2 cellular contexts compared by ENCODE assay signal in the genomic region with DNA sequence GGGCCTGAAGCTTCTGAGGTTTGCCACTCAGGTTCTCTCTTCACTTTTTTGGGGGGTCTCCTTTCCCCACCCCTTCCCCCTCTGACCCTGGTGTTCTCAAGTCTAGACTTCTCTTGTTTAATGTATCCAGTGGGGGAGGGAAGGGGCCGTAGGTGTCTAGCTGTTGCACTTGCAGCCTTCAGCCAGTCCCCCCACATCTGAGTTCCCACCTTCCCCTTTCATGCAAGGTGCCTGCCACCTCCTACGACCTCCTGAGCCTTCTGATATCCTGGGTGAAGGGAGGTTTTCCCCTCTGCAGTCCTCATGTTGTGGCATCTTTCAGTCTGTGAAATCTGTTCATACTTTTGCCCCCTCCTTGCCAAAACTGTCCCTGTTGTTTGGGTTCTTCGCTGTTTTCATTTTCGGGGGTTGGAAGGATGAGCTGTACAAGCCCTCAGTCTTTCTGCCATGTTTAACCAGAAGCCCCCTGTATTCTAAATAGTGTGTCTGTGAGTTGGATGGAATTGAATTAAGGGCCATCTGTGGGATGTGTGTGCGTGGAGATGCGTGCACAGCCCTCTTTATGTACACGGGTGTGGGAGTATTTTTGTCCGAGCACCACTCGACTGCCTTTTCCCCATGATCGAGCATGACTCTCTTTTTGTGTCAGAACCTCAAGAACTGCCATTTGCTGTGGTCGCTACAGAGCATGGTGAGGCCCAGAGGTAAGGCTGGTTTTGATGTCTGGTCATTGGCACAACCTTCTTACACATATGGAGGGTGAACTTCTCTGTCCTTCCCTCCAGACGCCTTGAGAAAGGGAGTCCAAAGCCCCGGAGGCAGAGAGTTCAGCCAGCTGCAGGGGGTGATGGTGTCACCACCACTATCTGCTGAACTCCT.
TF ChIP-seq lines count a peak whose summit lies in the region.

No MANE protein-coding gene starts in this region.

TF ChIP-seq in GM23338, 12 proteins besides CTCF, POLR2A, EP300 and RAD21 (continued from another document):
- TF ChIP-seq, protein P1, sequence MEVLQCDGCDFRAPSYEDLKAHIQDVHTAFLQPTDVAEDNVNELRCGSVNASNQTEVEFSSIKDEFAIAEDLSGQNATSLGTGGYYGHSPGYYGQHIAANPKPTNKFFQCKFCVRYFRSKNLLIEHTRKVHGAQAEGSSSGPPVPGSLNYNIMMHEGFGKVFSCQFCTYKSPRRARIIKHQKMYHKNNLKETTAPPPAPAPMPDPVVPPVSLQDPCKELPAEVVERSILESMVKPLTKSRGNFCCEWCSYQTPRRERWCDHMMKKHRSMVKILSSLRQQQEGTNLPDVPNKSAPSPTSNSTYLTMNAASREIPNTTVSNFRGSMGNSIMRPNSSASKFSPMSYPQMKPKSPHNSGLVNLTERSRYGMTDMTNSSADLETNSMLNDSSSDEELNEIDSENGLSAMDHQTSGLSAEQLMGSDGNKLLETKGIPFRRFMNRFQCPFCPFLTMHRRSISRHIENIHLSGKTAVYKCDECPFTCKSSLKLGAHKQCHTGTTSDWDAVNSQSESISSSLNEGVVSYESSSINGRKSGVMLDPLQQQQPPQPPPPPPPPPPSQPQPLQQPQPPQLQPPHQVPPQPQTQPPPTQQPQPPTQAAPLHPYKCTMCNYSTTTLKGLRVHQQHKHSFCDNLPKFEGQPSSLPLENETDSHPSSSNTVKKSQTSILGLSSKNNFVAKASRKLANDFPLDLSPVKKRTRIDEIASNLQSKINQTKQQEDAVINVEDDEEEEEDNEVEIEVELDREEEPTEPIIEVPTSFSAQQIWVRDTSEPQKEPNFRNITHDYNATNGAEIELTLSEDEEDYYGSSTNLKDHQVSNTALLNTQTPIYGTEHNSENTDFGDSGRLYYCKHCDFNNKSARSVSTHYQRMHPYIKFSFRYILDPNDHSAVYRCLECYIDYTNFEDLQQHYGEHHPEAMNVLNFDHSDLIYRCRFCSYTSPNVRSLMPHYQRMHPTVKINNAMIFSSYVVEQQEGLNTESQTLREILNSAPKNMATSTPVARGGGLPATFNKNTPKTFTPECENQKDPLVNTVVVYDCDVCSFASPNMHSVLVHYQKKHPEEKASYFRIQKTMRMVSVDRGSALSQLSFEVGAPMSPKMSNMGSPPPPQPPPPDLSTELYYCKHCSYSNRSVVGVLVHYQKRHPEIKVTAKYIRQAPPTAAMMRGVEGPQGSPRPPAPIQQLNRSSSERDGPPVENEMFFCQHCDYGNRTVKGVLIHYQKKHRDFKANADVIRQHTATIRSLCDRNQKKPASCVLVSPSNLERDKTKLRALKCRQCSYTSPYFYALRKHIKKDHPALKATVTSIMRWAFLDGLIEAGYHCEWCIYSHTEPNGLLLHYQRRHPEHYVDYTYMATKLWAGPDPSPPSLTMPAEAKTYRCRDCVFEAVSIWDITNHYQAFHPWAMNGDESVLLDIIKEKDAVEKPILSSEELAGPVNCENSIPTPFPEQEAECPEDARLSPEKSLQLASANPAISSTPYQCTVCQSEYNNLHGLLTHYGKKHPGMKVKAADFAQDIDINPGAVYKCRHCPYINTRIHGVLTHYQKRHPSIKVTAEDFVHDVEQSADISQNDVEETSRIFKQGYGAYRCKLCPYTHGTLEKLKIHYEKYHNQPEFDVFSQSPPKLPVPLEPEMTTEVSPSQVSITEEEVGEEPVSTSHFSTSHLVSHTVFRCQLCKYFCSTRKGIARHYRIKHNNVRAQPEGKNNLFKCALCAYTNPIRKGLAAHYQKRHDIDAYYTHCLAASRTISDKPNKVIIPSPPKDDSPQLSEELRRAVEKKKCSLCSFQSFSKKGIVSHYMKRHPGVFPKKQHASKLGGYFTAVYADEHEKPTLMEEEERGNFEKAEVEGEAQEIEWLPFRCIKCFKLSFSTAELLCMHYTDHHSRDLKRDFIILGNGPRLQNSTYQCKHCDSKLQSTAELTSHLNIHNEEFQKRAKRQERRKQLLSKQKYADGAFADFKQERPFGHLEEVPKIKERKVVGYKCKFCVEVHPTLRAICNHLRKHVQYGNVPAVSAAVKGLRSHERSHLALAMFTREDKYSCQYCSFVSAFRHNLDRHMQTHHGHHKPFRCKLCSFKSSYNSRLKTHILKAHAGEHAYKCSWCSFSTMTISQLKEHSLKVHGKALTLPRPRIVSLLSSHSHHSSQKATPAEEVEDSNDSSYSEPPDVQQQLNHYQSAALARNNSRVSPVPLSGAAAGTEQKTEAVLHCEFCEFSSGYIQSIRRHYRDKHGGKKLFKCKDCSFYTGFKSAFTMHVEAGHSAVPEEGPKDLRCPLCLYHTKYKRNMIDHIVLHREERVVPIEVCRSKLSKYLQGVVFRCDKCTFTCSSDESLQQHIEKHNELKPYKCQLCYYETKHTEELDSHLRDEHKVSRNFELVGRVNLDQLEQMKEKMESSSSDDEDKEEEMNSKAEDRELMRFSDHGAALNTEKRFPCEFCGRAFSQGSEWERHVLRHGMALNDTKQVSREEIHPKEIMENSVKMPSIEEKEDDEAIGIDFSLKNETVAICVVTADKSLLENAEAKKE (CRISPR knock-in tag; IDR thresholded peaks at IDR 0.05) = no peak
- TF ChIP-seq EZH2phosphoT487 (IDR thresholded peaks at IDR 0.05; ENCODE audit: unreplicated experiment) (no peak), CREB1 (CRISPR knock-in tag; IDR thresholded peaks at IDR 0.05; ENCODE audit: low read depth) (no peak), STAT1 (IDR thresholded peaks at IDR 0.05; ENCODE audit: unreplicated experiment) (no peak), ZNF114 (CRISPR knock-in tag; IDR thresholded peaks at IDR 0.05) (no peak), JUNB (IDR thresholded peaks at IDR 0.05; ENCODE audit: unreplicated experiment) (no peak), ZNF331 (CRISPR knock-in tag; IDR thresholded peaks at IDR 0.05; ENCODE audit: low read depth) (no peak)
- TF ChIP-seq, protein P2, sequence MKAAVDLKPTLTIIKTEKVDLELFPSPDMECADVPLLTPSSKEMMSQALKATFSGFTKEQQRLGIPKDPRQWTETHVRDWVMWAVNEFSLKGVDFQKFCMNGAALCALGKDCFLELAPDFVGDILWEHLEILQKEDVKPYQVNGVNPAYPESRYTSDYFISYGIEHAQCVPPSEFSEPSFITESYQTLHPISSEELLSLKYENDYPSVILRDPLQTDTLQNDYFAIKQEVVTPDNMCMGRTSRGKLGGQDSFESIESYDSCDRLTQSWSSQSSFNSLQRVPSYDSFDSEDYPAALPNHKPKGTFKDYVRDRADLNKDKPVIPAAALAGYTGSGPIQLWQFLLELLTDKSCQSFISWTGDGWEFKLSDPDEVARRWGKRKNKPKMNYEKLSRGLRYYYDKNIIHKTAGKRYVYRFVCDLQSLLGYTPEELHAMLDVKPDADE (IDR thresholded peaks at IDR 0.05) = no peak

TF ChIP-seq in neural cell, 6 proteins besides CTCF, POLR2A, EP300 and RAD21 (continued from another document):
- TF ChIP-seq EZH2 (IDR thresholded peaks at IDR 0.05; ENCODE audit: borderline replicate concordance, insufficient read depth, low read length, poor library complexity, severe bottlenecking) (no peak), MXI1 (conservative IDR thresholded peaks at IDR 0.05; ENCODE audit: poor library complexity, severe bottlenecking) (no peak), TAF1 (IDR thresholded peaks at IDR 0.05; ENCODE audit: low read depth) (no peak)
